In genomic region chr17:4908301-4908700, GRCh38 we compare ENCODE assay signal across 9 cellular contexts. TPM values are rescaled to one million over a fixed set of nuclear protein-coding genes. Genes with fewer than 3 reads are reported as not detected.
DNase-seq lines count a peak whose midpoint lies in the region; ATAC-seq, FAIRE-seq and TF ChIP-seq lines count a peak whose summit lies in the region.
"Had no signal": no experiment of that assay in that cellular context is flagged by ENCODE, and none has a peak within 500 bp of the region (broad histone marks: within the 10 kb centered on the region; RNA-seq: fewer than 3 reads in every experiment).

No MANE protein-coding gene starts in this region.

- H4K20me1 ChIP-seq in BLaER1 (no peaks in the 10 kb centered on the region), H1 (replicated peaks in 1 of 2; ENCODE audit: control insufficient read depth in 1 of 2, insufficient read depth in 2 of 2, low read length in 2 of 2) (peaks cover 0 to 3% of the 10 kb centered on the region in 2 experiments)

- peaks cover 6% of the 10 kb centered on the region; the same call in 1 of the 2 replicates for H3K23me2 ChIP-seq in H1 (ENCODE audit: low read depth, low read length)

- 63% methylated on average over 10 of the region's 10 CpGs; no CpG with 5 or more reads in 1 of the 2 experiments for WGBS in H1 (ENCODE audit: extremely low coverage in 1 of 2, insufficient coverage in 1 of 2, insufficient read length in 1 of 2, insufficient replicate concordance in 2 of 2, low coverage in 1 of 2, low lambda C conversion rate in 2 of 2, missing lambda C conversion rate in 1 of 2), 2 experiments
- WGBS in stomach, 5 donors = 32 to 54% (median 49%) methylated on average over 10 of the region's 10 CpGs

- H3K36me3 ChIP-seq in BLaER1 (no peaks in the 10 kb centered on the region), HUES48 (ENCODE audit: control insufficient read depth, insufficient read depth, low read length) (no peaks in the 10 kb centered on the region), H1 (ENCODE audit: control insufficient read depth in 2 of 4, insufficient read depth in 4 of 4, low read length in 3 of 4) (no peaks in the 10 kb centered on the region), mucosa of descending colon (ENCODE audit: low read depth) (no peaks in the 10 kb centered on the region), stomach (no peaks in the 10 kb centered on the region)

- no peaks in the 10 kb centered on the region for H3K79me2 ChIP-seq in H1 (ENCODE audit: control insufficient read depth in 1 of 2, insufficient read depth in 2 of 2, low read length in 2 of 2)

- peak overlapping the region; percentile 38; the same call in 1 of the 2 replicates for H3K18ac ChIP-seq in H1 (ENCODE audit: extremely low read depth, low read length)

- H2AK5ac ChIP-seq in H1 (ENCODE audit: low read depth, low read length) = peak overlapping the region; percentile 84; the same call in 1 of the 2 replicates

- intact Hi-C loops in mucosa of descending colon (cut with DNase I, micrococcal nuclease) = no loop called here
- intact Hi-C loops in stomach (cut with DNase I; ENCODE audit: low total_unique reads) = loop anchor here (10.0 kb wide), 1 partner anchor 66 kb away; no protein-coding TSS in a partner anchor

- TF ChIP-seq POLR2A in H1 (IDR thresholded peaks at IDR 0.05; ENCODE audit: control extremely low read depth in 1 of 2, low read depth in 2 of 2, low read length in 2 of 2) (no peak), stomach (IDR thresholded peaks at IDR 0.05) (no peak)

- no peaks in the 10 kb centered on the region for H3K79me1 ChIP-seq in H1 (ENCODE audit: low read depth, low read length)

- DNase-seq in H1 (ENCODE audit: low read depth in 1 of 2, low spot score in 2 of 2) (no peak), mucosa of descending colon (peak in 2 of 3 donors; percentile 15 to 18), NCI-H446 treated with DMSO at 0.1 percent for 48 hours (lab: John Stamatoyannopoulos, UW) (no peak), stomach (no peak)

- no peak overlapping the region for H3K4ac ChIP-seq in H1 (replicated peaks; ENCODE audit: insufficient read length, low read depth, low read length)

- H3K27me3 ChIP-seq in BLaER1 = no peaks in the 10 kb centered on the region
- H3K27me3 ChIP-seq in HUES48 (ENCODE audit: control insufficient read depth, insufficient read depth, low read length) = no peaks in the 10 kb centered on the region
- no peaks in the 10 kb centered on the region for H3K27me3 ChIP-seq in H1 (replicated peaks in 1 of 4; ENCODE audit: control insufficient read depth in 3 of 4, extremely low read depth in 1 of 4, insufficient read depth in 3 of 4, low read length in 3 of 4)
- peaks cover 0 to 8% (median 0%) of the 10 kb centered on the region in 3 donors for H3K27me3 ChIP-seq in stomach

- H3K9me3 ChIP-seq in BLaER1 = no peaks in the 10 kb centered on the region
- no peaks in the 10 kb centered on the region for H3K9me3 ChIP-seq in HUES48 (ENCODE audit: control insufficient read depth, insufficient read depth, low read length)
- H3K9me3 ChIP-seq in H1 (ENCODE audit: insufficient read depth in 2 of 2, low read depth in 1 of 2, low read length in 1 of 2) = no peaks in the 10 kb centered on the region
- H3K9me3 ChIP-seq in mucosa of descending colon = no peaks in the 10 kb centered on the region
- H3K9me3 ChIP-seq in stomach = no peaks in the 10 kb centered on the region

- H2BK12ac ChIP-seq in H1 (ENCODE audit: low read depth, low read length) = peak overlapping the region; percentile 95; the same call in 1 of the 2 replicates

- no peak for TF ChIP-seq RAD21 in H1 (IDR thresholded peaks at IDR 0.05 in 1 of 2, conservative IDR thresholded peaks at IDR 0.05 in 1 of 2; ENCODE audit: low read depth in 2 of 2, low read length in 2 of 2)

- CTCF ChIA-PET in H1 (lab: Charles Lee; ENCODE audit: partially characterized antibody) = interaction anchor here (0.6 to 3.4 kb wide), 28 partner anchors 9 to 292 kb away, joined by 3 to 33 read pairs (median 4); partner anchors contain the start of genes C17orf107, CAMTA2, ENO3 and RNF167

- H3K27ac ChIP-seq in BLaER1 (peak overlapping the region; percentile 13), HUES48 (ENCODE audit: low read depth, low read length) (peak overlapping the region; percentile 67), H1 (ENCODE audit: low read depth, low read length) (no peak overlapping the region), stomach (peak overlapping the region in 2 of 5 donors; percentile 23 to 43)

- FAIRE-seq in H1 (lab: Jason Lieb, UNC) = no peak

- H3K14ac ChIP-seq in H1 (ENCODE audit: insufficient read length) = no peak overlapping the region

- no peak for TF ChIP-seq CTCF in H1 (IDR thresholded peaks at IDR 0.05; ENCODE audit: control extremely low read depth in 1 of 3, insufficient read depth in 1 of 3, low read depth in 1 of 3, low read length in 3 of 3)
- TF ChIP-seq CTCF in mucosa of descending colon (IDR thresholded peaks at IDR 0.05) = no peak
- TF ChIP-seq CTCF in stomach (IDR thresholded peaks at IDR 0.05) = no peak

- peak overlapping the region; percentile 21; the same call in 1 of the 2 replicates for H3K9ac ChIP-seq in BLaER1
- H3K9ac ChIP-seq in HUES48 (ENCODE audit: low read depth, low read length) = no peak overlapping the region
- no peak overlapping the region for H3K9ac ChIP-seq in H1 (replicated peaks in 1 of 4; ENCODE audit: extremely low read depth in 1 of 4, low read depth in 3 of 4, low read length in 3 of 4)

- H4K8ac ChIP-seq in H1 (ENCODE audit: extremely low read depth, insufficient read depth, low read length) = peak overlapping the region; percentile 60

- peaks cover 34% of the 10 kb centered on the region for H3K4me1 ChIP-seq in BLaER1
- H3K4me1 ChIP-seq in HUES48 (ENCODE audit: control insufficient read depth, insufficient read depth, low read length) = peaks cover 15% of the 10 kb centered on the region
- H3K4me1 ChIP-seq in H1 (replicated peaks in 1 of 4; ENCODE audit: control insufficient read depth in 3 of 4, insufficient read depth in 4 of 4, low read length in 3 of 4) = peaks cover 2 to 12% (median 4%) of the 10 kb centered on the region in 4 experiments; a peak in 6 of 7 replicates
- peaks cover 8% of the 10 kb centered on the region for H3K4me1 ChIP-seq in mucosa of descending colon (ENCODE audit: low read depth)
- peaks cover 9 to 18% (median 15%) of the 10 kb centered on the region in 4 donors for H3K4me1 ChIP-seq in stomach

- H3K4me2 ChIP-seq in BLaER1 = peak overlapping the region; percentile 52
- H3K4me2 ChIP-seq in H1 (ENCODE audit: insufficient read depth in 1 of 2, low read depth in 2 of 2, low read length in 2 of 2) = peak overlapping the region in 1 of 2 experiments; percentile 3; a peak in 1 of 4 replicates

- peak overlapping the region; percentile 66; the same call in 1 of the 2 replicates for H2BK20ac ChIP-seq in H1 (ENCODE audit: low read length)

- H2BK15ac ChIP-seq in H1 (ENCODE audit: low read length) = peak overlapping the region; percentile 92; the same call in 1 of the 2 replicates

- peak overlapping the region; percentile 88; the same call in 1 of the 2 replicates for H2BK5ac ChIP-seq in H1 (ENCODE audit: low read depth, low read length)

- H2BK120ac ChIP-seq in H1 (replicated peaks; ENCODE audit: low read depth, low read length) = peak overlapping the region; percentile 43

- H4K91ac ChIP-seq in H1 (replicated peaks; ENCODE audit: insufficient read length, low read length) = peak overlapping the region; percentile 93

- H2AFZ ChIP-seq in H1 (ENCODE audit: low read length) = 0 out of 2 replicates have a peak overlapping the region, but pooled peaks have one; percentile 3

- peak overlapping the region; percentile 4 for H4K5ac ChIP-seq in H1 (ENCODE audit: insufficient read length, low read depth, low read length)

- peak overlapping the region; percentile 75 for H3K56ac ChIP-seq in H1 (replicated peaks; ENCODE audit: insufficient read length, low read depth, low read length)

- POLR2A ChIA-PET in H1 (lab: Charles Lee; ENCODE audit: partially characterized antibody) = interaction anchor here (0.7 to 4.4 kb wide), 12 partner anchors 12 to 200 kb away, joined by 3 to 23 read pairs (median 10); partner anchors contain the start of genes PFN1, RNF167, SLC25A11 and SPAG7

- no peak for TF ChIP-seq EP300 in H1 (IDR thresholded peaks at IDR 0.05; ENCODE audit: borderline replicate concordance in 1 of 2, low read depth in 2 of 2, low read length in 2 of 2)
- no peak for TF ChIP-seq EP300 in stomach (IDR thresholded peaks at IDR 0.05)

- H3K4me3 ChIP-seq in BLaER1 = no peak overlapping the region
- no peak overlapping the region for H3K4me3 ChIP-seq in HUES48 (ENCODE audit: low read depth, low read length)
- H3K4me3 ChIP-seq in H1 (ENCODE audit: extremely low read depth in 1 of 4, insufficient read depth in 2 of 4, low read depth in 3 of 4, low read length in 4 of 4) = no peak overlapping the region
- no peak overlapping the region for H3K4me3 ChIP-seq in mucosa of descending colon
- H3K4me3 ChIP-seq in stomach = no peak overlapping the region

- no peak overlapping the region for H3K23ac ChIP-seq in H1 (ENCODE audit: insufficient read length)

- ATAC-seq in mucosa of descending colon = no peak
- no peak for ATAC-seq in HG03378 (IDR thresholded peaks at IDR 0.05; ENCODE audit: unreplicated experiment)
- ATAC-seq in HG03342 (IDR thresholded peaks at IDR 0.05; ENCODE audit: unreplicated experiment) = no peak

RNA-seq across cellular contexts. Expression of gene CHRNE, which starts 5.4 kb away (rescaled TPM):
- 0.15 and 0.40 TPM in 2 replicates for total RNA-seq in H1 (2021; fragmentation: NEBNext Ultra II Directional; extraction: Animal tissue kit (Norgen Biotek cat#: 25700))
- polyA plus RNA-seq in H1 (2011; rRNA removed) (0.33 and 0.63 TPM in 2 replicates), stomach (1 to 10 TPM in 1 of 3 donors, under 1 TPM in 2; 0.43 to 1.2 (median 0.93) TPM)
- 0.27 TPM for polyA plus RNA-seq in H1 (2011; cell fraction: cytosol; rRNA removed)
- 0.71 TPM for polyA plus RNA-seq in H1 (2011; cell fraction: nucleus; rRNA removed)
- polyA plus RNA-seq in H1 (2012, experiment 1 of 2) = 0.25 to 0.61 TPM (median 0.35 TPM) in 4 replicates
- polyA plus RNA-seq in H1 (2012, experiment 2 of 2) = 0.31 TPM
- 0.14 TPM for polyA plus RNA-seq in H1 (2013, experiment 1 of 2)
- polyA plus RNA-seq in H1 (2013, experiment 2 of 2) = 0.17 TPM
- 0.32 and 0.35 TPM in 2 replicates for polyA minus RNA-seq in H1 (2011; rRNA and poly(A)+ RNA removed)
- 0.66 TPM for polyA minus RNA-seq in H1 (2011; cell fraction: cytosol; rRNA and poly(A)+ RNA removed)
- 0.50 TPM for polyA minus RNA-seq in H1 (2011; cell fraction: nucleus; rRNA and poly(A)+ RNA removed)
- total RNA-seq in mucosa of descending colon (1 to 10 TPM in 1 of 3 donors, under 1 TPM in 1, not detected in 1; 0.24 to 1.3 TPM), stomach (1 to 10 TPM in 1 of 5 donors, under 1 TPM in 1, not detected in 3; 0.45 to 2.0 TPM)

RNA-seq across cellular contexts. Expression of gene C17orf107, which starts 9.0 kb away (rescaled TPM):
- 0.38 and 0.39 TPM in 2 replicates for total RNA-seq in H1 (2021; fragmentation: NEBNext Ultra II Directional; extraction: Animal tissue kit (Norgen Biotek cat#: 25700))
- polyA plus RNA-seq in H1 (2011; rRNA removed) (0.45 and 0.67 TPM in 2 replicates), stomach (1 to 10 TPM in 2 of 3 donors, under 1 TPM in 1; 0.75 to 3.2 (median 2.4) TPM)
- 0.45 TPM for polyA plus RNA-seq in H1 (2011; cell fraction: cytosol; rRNA removed)
- 1.1 TPM for polyA plus RNA-seq in H1 (2011; cell fraction: nucleus; rRNA removed)
- polyA plus RNA-seq in H1 (2012, experiment 1 of 2) = 0.48 to 0.87 TPM (median 0.69 TPM) in 4 replicates
- polyA plus RNA-seq in H1 (2012, experiment 2 of 2) = 0.34 TPM
- 0.45 TPM for polyA plus RNA-seq in H1 (2013, experiment 1 of 2)
- 0.35 TPM for polyA plus RNA-seq in H1 (2013, experiment 2 of 2)
- polyA minus RNA-seq in H1 (2011; rRNA and poly(A)+ RNA removed) = 0.24 and 0.38 TPM in 2 replicates
- 0.95 TPM for polyA minus RNA-seq in H1 (2011; cell fraction: cytosol; rRNA and poly(A)+ RNA removed)
- polyA minus RNA-seq in H1 (2011; cell fraction: nucleus; rRNA and poly(A)+ RNA removed) = 1.2 TPM
- total RNA-seq in mucosa of descending colon (1 to 10 TPM in 1 of 3 donors, under 1 TPM in 2; 0.52 to 2.6 (median 0.80) TPM), stomach (1 to 10 TPM in 4 of 5 donors, not detected in 1; 1.4 to 6.6 (median 2.9) TPM)

RNA-seq across cellular contexts. Expression of gene GP1BA, which starts 23.8 kb away (rescaled TPM):
- total RNA-seq in H1 (2021; fragmentation: NEBNext Ultra II Directional; extraction: Animal tissue kit (Norgen Biotek cat#: 25700)) = not detected in 2 replicates
- polyA plus RNA-seq in H1 (2011; rRNA removed) = not detected in 2 replicates
- polyA plus RNA-seq in H1 (2011; cell fraction: cytosol; rRNA removed) = not detected
- polyA plus RNA-seq in H1 (2011; cell fraction: nucleus; rRNA removed) = not detected
- 1.6 to 3.1 TPM (median 2.6 TPM) in 4 replicates for polyA plus RNA-seq in H1 (2012, experiment 1 of 2)
- polyA plus RNA-seq in H1 (2012, experiment 2 of 2) = 1.2 TPM
- polyA plus RNA-seq in H1 (2013, experiment 1 of 2) = not detected
- polyA plus RNA-seq in H1 (2013, experiment 2 of 2) = not detected
- polyA minus RNA-seq in H1 (2011; rRNA and poly(A)+ RNA removed) = not detected in 2 replicates
- not detected for polyA minus RNA-seq in H1 (2011; cell fraction: cytosol; rRNA and poly(A)+ RNA removed)
- polyA minus RNA-seq in H1 (2011; cell fraction: nucleus; rRNA and poly(A)+ RNA removed) = not detected
- total RNA-seq in mucosa of descending colon = not detected
- not detected for total RNA-seq in stomach
- under 1 TPM in 1 of 3 donors, not detected in 2; 0.05 TPM for polyA plus RNA-seq in stomach
- total RNA-seq: mucosa of gallbladder had no signal

RNA-seq across cellular contexts. Expression of gene SLC25A11, which starts 31.5 kb away (rescaled TPM):
- 55.9 and 65.2 TPM in 2 replicates for total RNA-seq in H1 (2021; fragmentation: NEBNext Ultra II Directional; extraction: Animal tissue kit (Norgen Biotek cat#: 25700))
- polyA plus RNA-seq in H1 (2011; rRNA removed) = 97.0 and 136 TPM in 2 replicates
- polyA plus RNA-seq in H1 (2011; cell fraction: cytosol; rRNA removed) = 79.9 TPM
- polyA plus RNA-seq in H1 (2011; cell fraction: nucleus; rRNA removed) = 129 TPM
- polyA plus RNA-seq in H1 (2012, experiment 1 of 2) = 33.7 to 73.1 TPM (median 65.0 TPM) in 4 replicates
- 73.8 TPM for polyA plus RNA-seq in H1 (2012, experiment 2 of 2)
- 45.3 TPM for polyA plus RNA-seq in H1 (2013, experiment 1 of 2)
- 46.5 TPM for polyA plus RNA-seq in H1 (2013, experiment 2 of 2)
- 58.4 and 65.8 TPM in 2 replicates for polyA minus RNA-seq in H1 (2011; rRNA and poly(A)+ RNA removed)
- 24.7 TPM for polyA minus RNA-seq in H1 (2011; cell fraction: cytosol; rRNA and poly(A)+ RNA removed)
- polyA minus RNA-seq in H1 (2011; cell fraction: nucleus; rRNA and poly(A)+ RNA removed) = 61.7 TPM
- total RNA-seq in mucosa of descending colon = 10 to 100 TPM; 68.4 to 87.2 (median 72.8) TPM
- 10 to 100 TPM; 25.2 to 73.5 (median 43.2) TPM for total RNA-seq in stomach
- 10 to 100 TPM; 29.1 to 45.6 (median 40.9) TPM for polyA plus RNA-seq in stomach

RNA-seq across cellular contexts. Expression of gene RNF167, which starts 31.8 kb away (rescaled TPM):
- total RNA-seq in H1 (2021; fragmentation: NEBNext Ultra II Directional; extraction: Animal tissue kit (Norgen Biotek cat#: 25700)) = 140 and 147 TPM in 2 replicates
- 281 and 284 TPM in 2 replicates for polyA plus RNA-seq in H1 (2011; rRNA removed)
- polyA plus RNA-seq in H1 (2011; cell fraction: cytosol; rRNA removed) = 157 TPM
- polyA plus RNA-seq in H1 (2011; cell fraction: nucleus; rRNA removed) = 259 TPM
- polyA plus RNA-seq in H1 (2012, experiment 1 of 2) = 183 to 210 TPM (median 196 TPM) in 4 replicates
- polyA plus RNA-seq in H1 (2012, experiment 2 of 2) = 259 TPM
- 230 TPM for polyA plus RNA-seq in H1 (2013, experiment 1 of 2)
- 261 TPM for polyA plus RNA-seq in H1 (2013, experiment 2 of 2)
- 107 and 125 TPM in 2 replicates for polyA minus RNA-seq in H1 (2011; rRNA and poly(A)+ RNA removed)
- polyA minus RNA-seq in H1 (2011; cell fraction: cytosol; rRNA and poly(A)+ RNA removed) = 101 TPM
- 69.3 TPM for polyA minus RNA-seq in H1 (2011; cell fraction: nucleus; rRNA and poly(A)+ RNA removed)
- total RNA-seq in mucosa of descending colon = 100 to 1,000 TPM in 2 of 3 donors, 10 to 100 TPM in 1; 90.8 to 118 (median 114) TPM
- total RNA-seq in stomach = 10 to 100 TPM in 4 of 5 donors, 1 to 10 TPM in 1; 8.8 to 57.1 (median 33.9) TPM
- 100 to 1,000 TPM in 2 of 3 donors, 10 to 100 TPM in 1; 73.3 to 134 (median 112) TPM for polyA plus RNA-seq in stomach

Comparison
In these comparisons a context has a peak if more than half of its experiments do, and no peak if none do; other contexts are left out.
1. DNase-seq: peak in mucosa of descending colon (2 of 3); none in H1 (0 of 2), NCI-H446 treated with DMSO at 0.1 percent for 48 hours (single experiment) and stomach (single experiment).